ENCODE assay signal across 10 cellular contexts in genomic region chr15:60480149-60480548, GRCh38. TPM values are rescaled to one million over a fixed set of nuclear protein-coding genes. Genes with fewer than 3 reads are reported as not detected.
DNase-seq lines count a peak whose midpoint lies in the region; ATAC-seq and TF ChIP-seq lines count a peak whose summit lies in the region.
"Had no signal": no experiment of that assay in that cellular context is flagged by ENCODE, and none has a peak within 500 bp of the region (broad histone marks: within the 10 kb centered on the region; RNA-seq: fewer than 3 reads in every experiment).

No MANE protein-coding gene starts in this region.

- peaks cover 14% of the 10 kb centered on the region for H3K36me3 ChIP-seq in Panc1 (ENCODE audit: control insufficient read depth, insufficient read depth, low read length)

- BruUV-seq in Panc1 (replicated peaks; lab: Mats Ljungman, UMichigan): no TSS peak

- intact Hi-C loops in Panc1 (cut with micrococcal nuclease; ENCODE audit: unreplicated experiment): no loop called here

- no peak overlapping the region for H3K4me3 ChIP-seq in Panc1 (ENCODE audit: low read depth in 2 of 2, low read length in 2 of 2)

- CTCF ChIA-PET in activated CD4-positive, alpha-beta T cell treated with anti-CD3 and anti-CD28 coated beads, Interleukin-2, amount 10 ng/mL, durations not matched to agents 7 days and 5 days (lab: Charles Lee): interaction anchor here (0.6 kb wide), 1 partner anchor 696 kb away, joined by 3 read pairs; no protein-coding TSS in a partner anchor
- CTCF ChIA-PET in Panc1 (lab: Charles Lee): no interaction called here

- no peaks in the 10 kb centered on the region for H3K27me3 ChIP-seq in Panc1 (ENCODE audit: control insufficient read depth, insufficient read depth, low read length)

- no peak for DNase-seq in activated CD4-positive, alpha-beta T cell treated with anti-CD3 and anti-CD28 coated beads, Interleukin-2, amount 10 ng/mL, durations not matched to agents 7 days and 5 days
- DNase-seq in activated CD4-positive, alpha-beta T cell treated with anti-CD3 and anti-CD28 coated beads, Interleukin-2, amount 50 U/mL, for 1 hour: no peak
- DNase-seq in Panc1 (ENCODE audit: low read depth, low spot score) (no peak), ecto neural progenitor cell (ENCODE audit: low spot score) (no peak), DMS114 treated with DMSO at 0.1 percent for 48 hours (lab: John Stamatoyannopoulos, UW; ENCODE audit: unreplicated experiment) (no peak), Kasumi-1 (lab: John Stamatoyannopoulos, UW) (no peak)
- DNase-seq in effector memory CD8-positive, alpha-beta T cell: no peak
- no peak for DNase-seq in stimulated activated naive B cell treated with anti-CD40 and anti-IgM and Interleukin-4, amounts not matched to agents 10 μg/mL and 1 μg/mL and 100 μg/mL, for 72 hours
- DNase-seq: ACHN, cortex of kidney had no signal

- POLR2A ChIA-PET in activated CD4-positive, alpha-beta T cell treated with anti-CD3 and anti-CD28 coated beads, Interleukin-2, amount 10 ng/mL, durations not matched to agents 7 days and 5 days (lab: Charles Lee): no interaction called here
- POLR2A ChIA-PET in Panc1 (lab: Charles Lee): interaction anchor here (0.8 to 0.9 kb wide), 2 partner anchors 12 to 100 kb away, joined by 3 read pairs; no protein-coding TSS in a partner anchor

- H3K27me3 Mint-ChIP-seq in activated CD4-positive, alpha-beta T cell treated with anti-CD3 and anti-CD28 coated beads, Interleukin-2, amount 10 ng/mL, durations not matched to agents 7 days and 5 days: no peaks in the 10 kb centered on the region
- no peaks in the 10 kb centered on the region for H3K27me3 Mint-ChIP-seq in effector memory CD8-positive, alpha-beta T cell
- H3K27me3 Mint-ChIP-seq in stimulated activated naive B cell treated with anti-CD40 and anti-IgM and Interleukin-4, amounts not matched to agents 10 μg/mL and 1 μg/mL and 100 μg/mL, for 72 hours: no peaks in the 10 kb centered on the region

- H3K9me3 ChIP-seq in Panc1 (ENCODE audit: control insufficient read depth, insufficient read depth, low read depth, low read length): no peaks in the 10 kb centered on the region

- H3K9me3 Mint-ChIP-seq in activated CD4-positive, alpha-beta T cell treated with anti-CD3 and anti-CD28 coated beads, Interleukin-2, amount 10 ng/mL, durations not matched to agents 7 days and 5 days: no peaks in the 10 kb centered on the region
- H3K9me3 Mint-ChIP-seq in effector memory CD8-positive, alpha-beta T cell: no peaks in the 10 kb centered on the region
- no peaks in the 10 kb centered on the region for H3K9me3 Mint-ChIP-seq in stimulated activated naive B cell treated with anti-CD40 and anti-IgM and Interleukin-4, amounts not matched to agents 10 μg/mL and 1 μg/mL and 100 μg/mL, for 72 hours

- in situ Hi-C loops in Panc1 (cut with HindIII; ENCODE audit: low pct_unique_long_range_greater_than_20kb, low sequenced_read_pairs): no loop called here

- H3K27ac ChIP-seq in Panc1 (ENCODE audit: low read length): peak overlapping the region; percentile 99

- peaks cover 30% of the 10 kb centered on the region for H3K4me1 ChIP-seq in Panc1 (ENCODE audit: control insufficient read depth, insufficient read depth, low read length)

- H3K4me3 Mint-ChIP-seq in activated CD4-positive, alpha-beta T cell treated with anti-CD3 and anti-CD28 coated beads, Interleukin-2, amount 10 ng/mL, durations not matched to agents 7 days and 5 days: peak overlapping the region; percentile 93
- peak overlapping the region; percentile 89 to 92 for H3K4me3 Mint-ChIP-seq in effector memory CD8-positive, alpha-beta T cell
- peak overlapping the region; percentile 94 to 97 for H3K4me3 Mint-ChIP-seq in stimulated activated naive B cell treated with anti-CD40 and anti-IgM and Interleukin-4, amounts not matched to agents 10 μg/mL and 1 μg/mL and 100 μg/mL, for 72 hours

- peak overlapping the region; percentile 97 for H3K27ac Mint-ChIP-seq in activated CD4-positive, alpha-beta T cell treated with anti-CD3 and anti-CD28 coated beads, Interleukin-2, amount 10 ng/mL, durations not matched to agents 7 days and 5 days
- peak overlapping the region; percentile 96 to 99 for H3K27ac Mint-ChIP-seq in effector memory CD8-positive, alpha-beta T cell
- H3K27ac Mint-ChIP-seq in stimulated activated naive B cell treated with anti-CD40 and anti-IgM and Interleukin-4, amounts not matched to agents 10 μg/mL and 1 μg/mL and 100 μg/mL, for 72 hours: peak overlapping the region; percentile 99

- no peak for TF ChIP-seq CTCF in Panc1 (IDR thresholded peaks at IDR 0.05)

- H3K4me1 Mint-ChIP-seq in activated CD4-positive, alpha-beta T cell treated with anti-CD3 and anti-CD28 coated beads, Interleukin-2, amount 10 ng/mL, durations not matched to agents 7 days and 5 days: peaks cover 50% of the 10 kb centered on the region
- peaks cover 21 to 40% of the 10 kb centered on the region in 2 donors for H3K4me1 Mint-ChIP-seq in effector memory CD8-positive, alpha-beta T cell (ENCODE audit: low read depth in 2 of 2)
- H3K4me1 Mint-ChIP-seq in stimulated activated naive B cell treated with anti-CD40 and anti-IgM and Interleukin-4, amounts not matched to agents 10 μg/mL and 1 μg/mL and 100 μg/mL, for 72 hours: peaks cover 16 to 34% of the 10 kb centered on the region in 2 donors

- ATAC-seq in Panc1: no peak
- no peak for ATAC-seq in effector memory CD8-positive, alpha-beta T cell (replicated peaks)
- ATAC-seq in stimulated activated naive B cell treated with anti-CD40 and anti-IgM and Interleukin-4, amounts not matched to agents 10 μg/mL and 1 μg/mL and 100 μg/mL, for 72 hours (replicated peaks): no peak

- peaks cover 21% of the 10 kb centered on the region for H3K36me3 Mint-ChIP-seq in activated CD4-positive, alpha-beta T cell treated with anti-CD3 and anti-CD28 coated beads, Interleukin-2, amount 10 ng/mL, durations not matched to agents 7 days and 5 days (ENCODE audit: low read depth)
- peaks cover 22% of the 10 kb centered on the region for H3K36me3 Mint-ChIP-seq in effector memory CD8-positive, alpha-beta T cell (ENCODE audit: insufficient read depth)
- H3K36me3 Mint-ChIP-seq in stimulated activated naive B cell treated with anti-CD40 and anti-IgM and Interleukin-4, amounts not matched to agents 10 μg/mL and 1 μg/mL and 100 μg/mL, for 72 hours: peaks cover 11 to 17% of the 10 kb centered on the region in 2 donors

RNA-seq across cellular contexts. Expression of gene ICE2, which starts 1.2 kb away (rescaled TPM):
- 10 to 100 TPM; 70.0 to 77.7 TPM for total RNA-seq in activated CD4-positive, alpha-beta T cell treated with anti-CD3 and anti-CD28 coated beads, Interleukin-2, amount 10 ng/mL, durations not matched to agents 7 days and 5 days
- 66.2 TPM for total RNA-seq in Panc1 (2021; ENCODE audit: unreplicated experiment)
- polyA plus RNA-seq in Panc1 (2012; ENCODE audit: insufficient read length): 25.3 TPM
